Comparison of ENCODE assay signal across 8 cellular contexts in the genomic region with DNA sequence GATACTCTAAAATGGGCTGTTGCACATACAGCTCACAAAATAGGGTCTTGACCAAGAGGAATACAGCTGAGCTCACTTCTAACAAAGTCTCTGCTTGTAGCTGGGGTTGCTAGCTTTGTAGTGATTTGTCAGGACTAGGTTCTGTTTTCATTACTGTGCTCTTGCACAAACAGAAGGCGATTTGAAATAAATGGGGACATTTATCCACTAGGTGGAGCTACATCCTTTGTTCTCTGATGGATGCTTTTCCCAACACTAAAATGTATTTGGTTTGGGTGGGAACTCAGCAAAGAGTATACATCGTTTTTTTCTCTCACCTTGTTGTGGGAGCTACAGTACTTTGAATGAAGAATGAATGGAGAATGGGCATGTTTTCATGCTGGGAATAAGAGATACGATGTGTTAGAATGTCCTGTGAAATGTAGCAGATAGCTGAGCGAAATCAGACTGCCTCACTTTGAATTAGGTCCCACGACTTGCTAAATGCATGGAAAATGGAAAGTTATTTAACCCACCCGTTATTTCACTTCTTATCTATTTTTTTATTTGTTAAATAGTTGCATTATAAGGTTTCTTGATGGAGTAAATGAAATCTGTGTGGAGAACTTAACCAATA.
DNase-seq lines count a peak whose midpoint lies in the region; TF ChIP-seq lines count a peak whose summit lies in the region.

No MANE protein-coding gene starts in this region.

- H3K36me3 Mint-ChIP-seq in progenitor cell of endocrine pancreas (ENCODE audit: insufficient read depth) = no peaks in the 10 kb centered on the region
- no peaks in the 10 kb centered on the region for H3K36me3 Mint-ChIP-seq in activated CD4-positive, alpha-beta T cell treated with anti-CD3 and anti-CD28 coated beads, Interleukin-2, amount 10 ng/mL, durations not matched to agents 24 days and 14 days (ENCODE audit: low read depth)

- no peaks in the 10 kb centered on the region for H3K36me3 ChIP-seq in GM23248 (ENCODE audit: low read depth)

- TF ChIP-seq CTCF in progenitor cell of endocrine pancreas (IDR thresholded peaks at IDR 0.05; ENCODE audit: unreplicated experiment) = peak; percentile 83

- H3K27ac Mint-ChIP-seq in progenitor cell of endocrine pancreas = no peak overlapping the region
- H3K27ac Mint-ChIP-seq in activated CD4-positive, alpha-beta T cell treated with anti-CD3 and anti-CD28 coated beads, Interleukin-2, amount 10 ng/mL, durations not matched to agents 24 days and 14 days = no peak overlapping the region

- H3K9ac ChIP-seq in GM23248 = no peak overlapping the region

- peaks cover 18% of the 10 kb centered on the region for H3K4me1 Mint-ChIP-seq in progenitor cell of endocrine pancreas (ENCODE audit: low read depth)
- no peaks in the 10 kb centered on the region for H3K4me1 Mint-ChIP-seq in activated CD4-positive, alpha-beta T cell treated with anti-CD3 and anti-CD28 coated beads, Interleukin-2, amount 10 ng/mL, durations not matched to agents 24 days and 14 days

- H3K79me2 ChIP-seq in GM23248 (ENCODE audit: insufficient read depth) = no peaks in the 10 kb centered on the region

- H4K20me1 ChIP-seq in GM23248 (ENCODE audit: insufficient read depth) = no peaks in the 10 kb centered on the region

- H3K27ac ChIP-seq in GM23248 = no peak overlapping the region

- H3K4me3 Mint-ChIP-seq in progenitor cell of endocrine pancreas (ENCODE audit: low read depth) = no peak overlapping the region
- no peak overlapping the region for H3K4me3 Mint-ChIP-seq in activated CD4-positive, alpha-beta T cell treated with anti-CD3 and anti-CD28 coated beads, Interleukin-2, amount 10 ng/mL, durations not matched to agents 24 days and 14 days

- H3K27me3 Mint-ChIP-seq in progenitor cell of endocrine pancreas = peaks cover 9% of the 10 kb centered on the region
- H3K27me3 Mint-ChIP-seq in activated CD4-positive, alpha-beta T cell treated with anti-CD3 and anti-CD28 coated beads, Interleukin-2, amount 10 ng/mL, durations not matched to agents 24 days and 14 days = no peaks in the 10 kb centered on the region

- in situ Hi-C loops in GM23248 (cut with MboI) = no loop called here

- H3K4me1 ChIP-seq in GM23248 (ENCODE audit: insufficient read depth) = no peaks in the 10 kb centered on the region

- no peak overlapping the region for H3K4me3 ChIP-seq in GM23248

- WGBS in GM23248 (ENCODE audit: low coverage in 1 of 2, low lambda C conversion rate in 2 of 2, missing lambda C conversion rate in 2 of 2), 2 experiments = 22 to 34% methylated on average over 6 of the region's 6 CpGs

- no peak overlapping the region for H3K4me2 ChIP-seq in GM23248 (ENCODE audit: unreplicated experiment)

- H3K27me3 ChIP-seq in GM23248 (replicated peaks; ENCODE audit: insufficient read depth) = no peaks in the 10 kb centered on the region

- intact Hi-C loops in activated CD4-positive, alpha-beta T cell treated with anti-CD3 and anti-CD28 coated beads, Interleukin-2, amount 10 ng/mL, durations not matched to agents 24 days and 14 days (cut with micrococcal nuclease) = no loop called here

- no peaks in the 10 kb centered on the region for H3K9me2 ChIP-seq in GM23248 (ENCODE audit: insufficient read depth)

- peak; percentile 45 for DNase-seq in GM03348 (ENCODE audit: low spot score)
- DNase-seq in GM23248 = peak; percentile 55
- peak; percentile 14 for DNase-seq in NCI-H1048 (lab: John Stamatoyannopoulos, UW)
- peak; percentile 80 for DNase-seq in SK-N-DZ (ENCODE audit: low spot score)
- DNase-seq in fibroblast of the conjunctiva (ENCODE audit: low read depth) = peak; percentile 37
- no peak for DNase-seq in progenitor cell of endocrine pancreas (ENCODE audit: low spot score, unreplicated experiment)
- DNase-seq in activated CD8-positive, alpha-beta memory T cell treated with anti-CD3 and anti-CD28 coated beads, Interleukin-2, amount 50 U/mL, for 48 hours = no peak
- no peak for DNase-seq in activated CD4-positive, alpha-beta T cell treated with anti-CD3 and anti-CD28 coated beads, Interleukin-2, amount 10 ng/mL, durations not matched to agents 24 days and 14 days

- no peaks in the 10 kb centered on the region for H3F3A ChIP-seq in GM23248 (ENCODE audit: insufficient read depth)

- no peaks in the 10 kb centered on the region for H3K9me3 ChIP-seq in GM23248 (ENCODE audit: low read depth)

- no peak overlapping the region for H2AFZ ChIP-seq in GM23248

- no peaks in the 10 kb centered on the region for H3K9me3 Mint-ChIP-seq in progenitor cell of endocrine pancreas (ENCODE audit: low read depth)
- no peaks in the 10 kb centered on the region for H3K9me3 Mint-ChIP-seq in activated CD4-positive, alpha-beta T cell treated with anti-CD3 and anti-CD28 coated beads, Interleukin-2, amount 10 ng/mL, durations not matched to agents 24 days and 14 days

Comparison
In these comparisons a context has a peak if more than half of its experiments do, and no peak if none do; other contexts are left out.
1. DNase-seq: peak in GM03348 (single experiment), GM23248 (single experiment), NCI-H1048 (single experiment), SK-N-DZ (single experiment) and fibroblast of the conjunctiva (single experiment); none in progenitor cell of endocrine pancreas (single experiment), activated CD8-positive, alpha-beta memory T cell treated with anti-CD3 and anti-CD28 coated beads, Interleukin-2, amount 50 U/mL, for 48 hours (single experiment) and activated CD4-positive, alpha-beta T cell treated with anti-CD3 and anti-CD28 coated beads, Interleukin-2, amount 10 ng/mL, durations not matched to agents 24 days and 14 days (single experiment).